ENCODE assay signal across 18 cellular contexts in genomic region chr2:38353402-38353801, GRCh38. TPM values are rescaled to one million over a fixed set of nuclear protein-coding genes. Genes with fewer than 3 reads are reported as not detected.
DNase-seq lines count a peak whose midpoint lies in the region; ATAC-seq lines count a peak whose summit lies in the region.
"Had no signal": no experiment of that assay in that cellular context is flagged by ENCODE, and none has a peak within 500 bp of the region (broad histone marks: within the 10 kb centered on the region; RNA-seq: fewer than 3 reads in every experiment).

No MANE protein-coding gene starts in this region.

- H3K27ac Mint-ChIP-seq in activated naive CD8-positive, alpha-beta T cell treated with anti-CD3 and anti-CD28 coated beads, Interleukin-2, amount 10 ng/mL, durations not matched to agents 7 days and 5 days: peak overlapping the region; percentile 11
- no peak overlapping the region for H3K27ac Mint-ChIP-seq in activated naive CD8-positive, alpha-beta T cell treated with anti-CD3 and anti-CD28 coated beads for 36 hours
- peak overlapping the region in 1 of 2 donors; percentile 70 for H3K27ac Mint-ChIP-seq in T-cell
- peak overlapping the region in 1 of 2 donors; percentile 72 for H3K27ac Mint-ChIP-seq in effector memory CD8-positive, alpha-beta T cell

- POLR2A ChIA-PET in activated naive CD8-positive, alpha-beta T cell treated with anti-CD3 and anti-CD28 coated beads, Interleukin-2, amount 10 ng/mL, durations not matched to agents 7 days and 5 days (lab: Charles Lee): no interaction called here
- POLR2A ChIA-PET in T-cell (lab: Charles Lee): no interaction called here

- no peaks in the 10 kb centered on the region for H3K27me3 Mint-ChIP-seq in activated naive CD8-positive, alpha-beta T cell treated with anti-CD3 and anti-CD28 coated beads, Interleukin-2, amount 10 ng/mL, durations not matched to agents 7 days and 5 days
- H3K27me3 Mint-ChIP-seq in activated naive CD8-positive, alpha-beta T cell treated with anti-CD3 and anti-CD28 coated beads for 36 hours: no peaks in the 10 kb centered on the region
- no peaks in the 10 kb centered on the region for H3K27me3 Mint-ChIP-seq in T-cell
- no peaks in the 10 kb centered on the region for H3K27me3 Mint-ChIP-seq in effector memory CD8-positive, alpha-beta T cell

- H3K36me3 Mint-ChIP-seq in activated naive CD8-positive, alpha-beta T cell treated with anti-CD3 and anti-CD28 coated beads, Interleukin-2, amount 10 ng/mL, durations not matched to agents 7 days and 5 days: peaks cover 30% of the 10 kb centered on the region
- H3K36me3 Mint-ChIP-seq in activated naive CD8-positive, alpha-beta T cell treated with anti-CD3 and anti-CD28 coated beads for 36 hours: peaks cover 29% of the 10 kb centered on the region
- peaks cover 24% of the 10 kb centered on the region for H3K36me3 Mint-ChIP-seq in T-cell
- H3K36me3 Mint-ChIP-seq in effector memory CD8-positive, alpha-beta T cell (ENCODE audit: insufficient read depth): peaks cover 8% of the 10 kb centered on the region

- peaks cover 4% of the 10 kb centered on the region for H3K9me3 Mint-ChIP-seq in activated naive CD8-positive, alpha-beta T cell treated with anti-CD3 and anti-CD28 coated beads, Interleukin-2, amount 10 ng/mL, durations not matched to agents 7 days and 5 days
- peaks cover 3% of the 10 kb centered on the region for H3K9me3 Mint-ChIP-seq in activated naive CD8-positive, alpha-beta T cell treated with anti-CD3 and anti-CD28 coated beads for 36 hours
- peaks cover 0 to 5% (median 0%) of the 10 kb centered on the region in 3 donors for H3K9me3 Mint-ChIP-seq in T-cell
- no peaks in the 10 kb centered on the region for H3K9me3 Mint-ChIP-seq in effector memory CD8-positive, alpha-beta T cell
- H3K9me3 Mint-ChIP-seq: H9 had no signal

- DNase-seq in activated naive CD8-positive, alpha-beta T cell treated with anti-CD3 and anti-CD28 coated beads, Interleukin-2, amount 10 ng/mL, durations not matched to agents 7 days and 5 days: no peak
- no peak for DNase-seq in activated naive CD8-positive, alpha-beta T cell treated with anti-CD3 and anti-CD28 coated beads for 36 hours
- DNase-seq in T-cell (no peak), cortex of kidney (lab: John Stamatoyannopoulos, UW) (no peak), NCI-H345 (lab: John Stamatoyannopoulos, UW) (no peak), hepatic stellate cell (ENCODE audit: low spot score) (no peak)
- DNase-seq in effector memory CD8-positive, alpha-beta T cell: no peak
- DNase-seq: COR-L47, DMS 273 treated with DMSO at 0.1 percent for 48 hours, GDM1, H9, NCI-H1417 treated with DMSO at 0.1 percent for 48 hours, NCI-H187 treated with DMSO at 0.1 percent for 48 hours, NCI-H226, NCI-H526, PC-3, RPMI8226, SIG-M5 had no signal

- peaks cover 13% of the 10 kb centered on the region for H3K4me1 Mint-ChIP-seq in activated naive CD8-positive, alpha-beta T cell treated with anti-CD3 and anti-CD28 coated beads, Interleukin-2, amount 10 ng/mL, durations not matched to agents 7 days and 5 days
- peaks cover 18% of the 10 kb centered on the region for H3K4me1 Mint-ChIP-seq in activated naive CD8-positive, alpha-beta T cell treated with anti-CD3 and anti-CD28 coated beads for 36 hours
- H3K4me1 Mint-ChIP-seq in T-cell: peaks cover 28 to 31% (median 30%) of the 10 kb centered on the region in 3 donors
- H3K4me1 Mint-ChIP-seq in effector memory CD8-positive, alpha-beta T cell (ENCODE audit: low read depth in 2 of 2): peaks cover 22 to 34% of the 10 kb centered on the region in 2 donors

- CTCF ChIA-PET in T-cell (lab: Charles Lee): interaction anchor here (1.0 kb wide), 2 partner anchors 27 to 31 kb away, joined by 3 read pairs; no protein-coding TSS in a partner anchor

- H3K4me3 Mint-ChIP-seq in activated naive CD8-positive, alpha-beta T cell treated with anti-CD3 and anti-CD28 coated beads, Interleukin-2, amount 10 ng/mL, durations not matched to agents 7 days and 5 days: no peak overlapping the region
- no peak overlapping the region for H3K4me3 Mint-ChIP-seq in activated naive CD8-positive, alpha-beta T cell treated with anti-CD3 and anti-CD28 coated beads for 36 hours
- peak overlapping the region; percentile 6 to 40 (median 28) for H3K4me3 Mint-ChIP-seq in T-cell
- peak overlapping the region; percentile 71 to 73 for H3K4me3 Mint-ChIP-seq in effector memory CD8-positive, alpha-beta T cell
- H3K4me3 Mint-ChIP-seq: H9 had no signal

- no peak for ATAC-seq in activated naive CD8-positive, alpha-beta T cell treated with anti-CD3 and anti-CD28 coated beads, Interleukin-2, amount 10 ng/mL, durations not matched to agents 7 days and 5 days (ENCODE audit: low read depth)
- ATAC-seq in T-cell (replicated peaks in 1 of 4): no peak
- peak; percentile 48 for ATAC-seq in effector memory CD8-positive, alpha-beta T cell (replicated peaks)
- ATAC-seq: PC-3 had no signal

RNA-seq across cellular contexts. Expression of gene ATL2, which starts 23.7 kb away (rescaled TPM):
- 10 to 100 TPM; 46.0 to 48.8 TPM for total RNA-seq in activated naive CD8-positive, alpha-beta T cell treated with anti-CD3 and anti-CD28 coated beads, Interleukin-2, amount 10 ng/mL, durations not matched to agents 7 days and 5 days
- 10 to 100 TPM; 55.4 to 60.4 TPM for total RNA-seq in activated naive CD8-positive, alpha-beta T cell treated with anti-CD3 and anti-CD28 coated beads for 36 hours
- total RNA-seq in T-cell: 10 to 100 TPM; 43.6 to 60.1 (median 50.0) TPM

Comparison
In these comparisons a context has a peak if more than half of its experiments do, and no peak if none do; other contexts are left out.
1. H3K4me3 Mint-ChIP-seq: peak in T-cell (3 of 3) and effector memory CD8-positive, alpha-beta T cell (2 of 2); none in activated naive CD8-positive, alpha-beta T cell treated with anti-CD3 and anti-CD28 coated beads, Interleukin-2, amount 10 ng/mL, durations not matched to agents 7 days and 5 days (single experiment) and activated naive CD8-positive, alpha-beta T cell treated with anti-CD3 and anti-CD28 coated beads for 36 hours (single experiment).